8 cellular contexts compared by ENCODE assay signal in genomic region chr4:89598602-89599001, GRCh38.
DNase-seq lines count a peak whose midpoint lies in the region; ATAC-seq and TF ChIP-seq lines count a peak whose summit lies in the region.

No MANE protein-coding gene starts in this region.

- ATAC-seq in GM18907 (IDR thresholded peaks at IDR 0.05; ENCODE audit: unreplicated experiment) = no peak

- H3K4me1 Mint-ChIP-seq in activated T-cell treated with anti-CD3 and anti-CD28 coated beads, Interleukin-2, amount 50 U/mL, for 24 hours (ENCODE audit: low read depth) = no peaks in the 10 kb centered on the region

- H3K4me3 ChIP-seq in AG09309 (ENCODE audit: control insufficient read depth, low read depth, low read length) (no peak overlapping the region), foreskin fibroblast (ENCODE audit: low read depth in 1 of 2, low read length in 2 of 2) (no peak overlapping the region), MG63 (no peak overlapping the region)

- no peak for DNase-seq in AG09309 (ENCODE audit: low read depth)
- peak; percentile 22 for DNase-seq in H4 (ENCODE audit: low spot score)
- peak; percentile 38 for DNase-seq in RKO (ENCODE audit: low spot score)
- DNase-seq in foreskin fibroblast = peak in 1 of 2 donors; percentile 41
- no peak for DNase-seq in NCI-H2227 treated with DMSO at 0.1 percent for 48 hours (lab: John Stamatoyannopoulos, UW)
- DNase-seq in activated T-cell treated with anti-CD3 and anti-CD28 coated beads, Interleukin-2, amount 50 U/mL, for 24 hours = no peak
- no peak for DNase-seq in MG63

- no peak overlapping the region for H3K27ac Mint-ChIP-seq in activated T-cell treated with anti-CD3 and anti-CD28 coated beads, Interleukin-2, amount 50 U/mL, for 24 hours

- no peaks in the 10 kb centered on the region for H3K36me3 Mint-ChIP-seq in activated T-cell treated with anti-CD3 and anti-CD28 coated beads, Interleukin-2, amount 50 U/mL, for 24 hours (ENCODE audit: low read depth)

- H3K36me3 ChIP-seq in MG63 = no peaks in the 10 kb centered on the region

- no peaks in the 10 kb centered on the region for H3K9me3 ChIP-seq in MG63

- H3K4me3 Mint-ChIP-seq in activated T-cell treated with anti-CD3 and anti-CD28 coated beads, Interleukin-2, amount 50 U/mL, for 24 hours = no peak overlapping the region

- H3K9me3 Mint-ChIP-seq in activated T-cell treated with anti-CD3 and anti-CD28 coated beads, Interleukin-2, amount 50 U/mL, for 24 hours = no peaks in the 10 kb centered on the region

- TF ChIP-seq CTCF in AG09309 (IDR thresholded peaks at IDR 0.05; ENCODE audit: control insufficient read depth, insufficient read depth, low read depth, low read length, missing control alignments) (peak; percentile 18), foreskin fibroblast (IDR thresholded peaks at IDR 0.05; ENCODE audit: low read depth, low read length) (peak; percentile 24)

- H3K27me3 ChIP-seq in MG63 = no peaks in the 10 kb centered on the region

- H3K27me3 Mint-ChIP-seq in activated T-cell treated with anti-CD3 and anti-CD28 coated beads, Interleukin-2, amount 50 U/mL, for 24 hours = no peaks in the 10 kb centered on the region

Comparison
In these comparisons a context has a peak if more than half of its experiments do, and no peak if none do; other contexts are left out.
1. DNase-seq: peak in H4 (single experiment) and RKO (single experiment); none in AG09309 (single experiment), NCI-H2227 treated with DMSO at 0.1 percent for 48 hours (single experiment), activated T-cell treated with anti-CD3 and anti-CD28 coated beads, Interleukin-2, amount 50 U/mL, for 24 hours (single experiment) and MG63 (single experiment).